ENCODE assay signal across 1 cellular context in the genomic region with DNA sequence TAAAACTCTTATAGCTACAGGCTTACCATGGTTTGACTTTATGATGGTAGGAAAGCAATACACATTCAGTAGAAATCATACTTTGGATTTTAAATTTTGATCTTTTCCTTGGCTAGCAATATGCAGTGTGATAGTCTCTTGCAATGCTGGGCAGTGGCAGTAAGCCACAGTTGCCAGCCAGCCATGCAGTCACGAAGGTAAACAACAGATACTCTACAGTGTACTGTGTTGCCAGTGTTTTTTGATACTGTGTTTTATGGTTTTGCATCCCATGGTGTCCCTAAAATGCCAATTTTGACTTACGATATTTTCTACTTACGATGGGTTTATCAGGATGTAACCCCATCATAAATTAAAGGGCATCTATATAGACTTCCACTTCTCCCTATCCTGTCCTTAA.
TF ChIP-seq lines count a peak whose summit lies in the region.

No MANE protein-coding gene starts in this region.

TF ChIP-seq in liver, 16 proteins besides CTCF, POLR2A, EP300 and RAD21 (continued from another document):
- TF ChIP-seq, protein P1, sequence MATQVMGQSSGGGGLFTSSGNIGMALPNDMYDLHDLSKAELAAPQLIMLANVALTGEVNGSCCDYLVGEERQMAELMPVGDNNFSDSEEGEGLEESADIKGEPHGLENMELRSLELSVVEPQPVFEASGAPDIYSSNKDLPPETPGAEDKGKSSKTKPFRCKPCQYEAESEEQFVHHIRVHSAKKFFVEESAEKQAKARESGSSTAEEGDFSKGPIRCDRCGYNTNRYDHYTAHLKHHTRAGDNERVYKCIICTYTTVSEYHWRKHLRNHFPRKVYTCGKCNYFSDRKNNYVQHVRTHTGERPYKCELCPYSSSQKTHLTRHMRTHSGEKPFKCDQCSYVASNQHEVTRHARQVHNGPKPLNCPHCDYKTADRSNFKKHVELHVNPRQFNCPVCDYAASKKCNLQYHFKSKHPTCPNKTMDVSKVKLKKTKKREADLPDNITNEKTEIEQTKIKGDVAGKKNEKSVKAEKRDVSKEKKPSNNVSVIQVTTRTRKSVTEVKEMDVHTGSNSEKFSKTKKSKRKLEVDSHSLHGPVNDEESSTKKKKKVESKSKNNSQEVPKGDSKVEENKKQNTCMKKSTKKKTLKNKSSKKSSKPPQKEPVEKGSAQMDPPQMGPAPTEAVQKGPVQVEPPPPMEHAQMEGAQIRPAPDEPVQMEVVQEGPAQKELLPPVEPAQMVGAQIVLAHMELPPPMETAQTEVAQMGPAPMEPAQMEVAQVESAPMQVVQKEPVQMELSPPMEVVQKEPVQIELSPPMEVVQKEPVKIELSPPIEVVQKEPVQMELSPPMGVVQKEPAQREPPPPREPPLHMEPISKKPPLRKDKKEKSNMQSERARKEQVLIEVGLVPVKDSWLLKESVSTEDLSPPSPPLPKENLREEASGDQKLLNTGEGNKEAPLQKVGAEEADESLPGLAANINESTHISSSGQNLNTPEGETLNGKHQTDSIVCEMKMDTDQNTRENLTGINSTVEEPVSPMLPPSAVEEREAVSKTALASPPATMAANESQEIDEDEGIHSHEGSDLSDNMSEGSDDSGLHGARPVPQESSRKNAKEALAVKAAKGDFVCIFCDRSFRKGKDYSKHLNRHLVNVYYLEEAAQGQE (IDR thresholded peaks at IDR 0.05), result peak; percentile 13
- TF ChIP-seq JUND (IDR thresholded peaks at IDR 0.05) (no peak), GABPA (IDR thresholded peaks at IDR 0.05 in 1 of 2, conservative IDR thresholded peaks at IDR 0.05 in 1 of 2) (no peak), RXRA (IDR thresholded peaks at IDR 0.05) (no peak), HNF4G (IDR thresholded peaks at IDR 0.05) (no peak), SP1 (IDR thresholded peaks at IDR 0.05) (no peak), EGR1 (IDR thresholded peaks at IDR 0.05; ENCODE audit: low read depth in 2 of 2) (no peak), FOXA1 (IDR thresholded peaks at IDR 0.05) (no peak)
- TF ChIP-seq, protein P2, sequence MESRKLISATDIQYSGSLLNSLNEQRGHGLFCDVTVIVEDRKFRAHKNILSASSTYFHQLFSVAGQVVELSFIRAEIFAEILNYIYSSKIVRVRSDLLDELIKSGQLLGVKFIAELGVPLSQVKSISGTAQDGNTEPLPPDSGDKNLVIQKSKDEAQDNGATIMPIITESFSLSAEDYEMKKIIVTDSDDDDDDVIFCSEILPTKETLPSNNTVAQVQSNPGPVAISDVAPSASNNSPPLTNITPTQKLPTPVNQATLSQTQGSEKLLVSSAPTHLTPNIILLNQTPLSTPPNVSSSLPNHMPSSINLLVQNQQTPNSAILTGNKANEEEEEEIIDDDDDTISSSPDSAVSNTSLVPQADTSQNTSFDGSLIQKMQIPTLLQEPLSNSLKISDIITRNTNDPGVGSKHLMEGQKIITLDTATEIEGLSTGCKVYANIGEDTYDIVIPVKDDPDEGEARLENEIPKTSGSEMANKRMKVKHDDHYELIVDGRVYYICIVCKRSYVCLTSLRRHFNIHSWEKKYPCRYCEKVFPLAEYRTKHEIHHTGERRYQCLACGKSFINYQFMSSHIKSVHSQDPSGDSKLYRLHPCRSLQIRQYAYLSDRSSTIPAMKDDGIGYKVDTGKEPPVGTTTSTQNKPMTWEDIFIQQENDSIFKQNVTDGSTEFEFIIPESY (IDR thresholded peaks at IDR 0.05), result no peak
- TF ChIP-seq, protein P3, sequence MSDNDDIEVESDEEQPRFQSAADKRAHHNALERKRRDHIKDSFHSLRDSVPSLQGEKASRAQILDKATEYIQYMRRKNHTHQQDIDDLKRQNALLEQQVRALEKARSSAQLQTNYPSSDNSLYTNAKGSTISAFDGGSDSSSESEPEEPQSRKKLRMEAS (IDR thresholded peaks at IDR 0.05), result no peak
